8 cellular contexts compared by ENCODE assay signal in genomic region chr17:7306911-7307685, GRCh38. TPM values are rescaled to one million over a fixed set of nuclear protein-coding genes. Genes with fewer than 3 reads are reported as not detected.
A peak's percentile ranks its signal among the peaks of the same experiment; 100 is the strongest.
DNase-seq lines count a peak whose midpoint lies in the region; ATAC-seq and TF ChIP-seq lines count a peak whose summit lies in the region.

EIF5A (plus strand) TSS chr17:7307628; CDS start chr17:7309636, 2,008 bp downstream.

- H3K4me2 ChIP-seq in fibroblast of lung (ENCODE audit: extremely low read depth, insufficient read depth, low read length), result peak within 1 kb of the TSS; percentile 74

- DNase-seq in Daoy (ENCODE audit: low read depth) (peak; percentile 100), GOT3 (lab: John Stamatoyannopoulos, UW) (peak; percentile 98), LoVo (ENCODE audit: low spot score) (peak; percentile 100), RWPE2 (ENCODE audit: low spot score) (peak; percentile 100), fibroblast of lung (ENCODE audit: low read depth in 2 of 2) (peak; percentile 99 to 100)
- peak; percentile 99 for DNase-seq in activated T-helper 2 cell treated with anti-CD3 and anti-CD28 coated beads, Interferon-gamma antibody, Interleukin-2, Interleukin-4, amounts not matched to agents 10 μg/mL and 5 μg/mL and 100 μg/mL, durations not matched to agents 14 hours and 24 hours and 36 hours (ENCODE audit: low spot score)
- peak; percentile 98 to 100 (median 100) for DNase-seq in naive thymus-derived CD8-positive, alpha-beta T cell
- peak; percentile 97 to 100 (median 100) for DNase-seq in stimulated activated naive CD4-positive, alpha-beta T cell (lab: John Stamatoyannopoulos, UW)

- TF ChIP-seq CTCF in RWPE2 (IDR thresholded peaks at IDR 0.05; ENCODE audit: poor library complexity, severe bottlenecking) (no peak), fibroblast of lung (conservative IDR thresholded peaks at IDR 0.05 in 1 of 2, IDR thresholded peaks at IDR 0.05 in 1 of 2; ENCODE audit: low read depth in 1 of 2, low read length in 2 of 2) (no peak)

- peak within 1 kb of the TSS; percentile 91 for H3K9ac ChIP-seq in fibroblast of lung (ENCODE audit: insufficient read depth, low read length)

- POLR2A ChIA-PET in naive thymus-derived CD8-positive, alpha-beta T cell (lab: Charles Lee), result interaction anchor here (0.7 to 14.2 kb wide), 4 partner anchors 8 to 852 kb away, joined by 4 to 168 read pairs (median 10); partner anchors contain the start of genes ACAP1, GPS2 and NEURL4

- H3K36me3 ChIP-seq in RWPE2 (ENCODE audit: low read depth), result peaks cover 37% of the 10 kb centered on the region
- H3K36me3 ChIP-seq in fibroblast of lung (ENCODE audit: control insufficient read depth, insufficient read depth, low read length), result peaks cover 14% of the 10 kb centered on the region

- peak within 1 kb of the TSS; percentile 94 for H3K4me3 Mint-ChIP-seq in activated T-helper 2 cell treated with anti-CD3 and anti-CD28 coated beads, Interferon-gamma antibody, Interleukin-2, Interleukin-4, amounts not matched to agents 10 μg/mL and 5 μg/mL and 100 μg/mL, durations not matched to agents 14 hours and 24 hours and 36 hours (ENCODE audit: low read depth)
- H3K4me3 Mint-ChIP-seq in naive thymus-derived CD8-positive, alpha-beta T cell, result peak within 1 kb of the TSS; percentile 90 to 99 (median 96)

- H2AFZ ChIP-seq in fibroblast of lung (ENCODE audit: low read length), result peak within 1 kb of the TSS; percentile 87

- H3K4me3 ChIP-seq in RWPE2 (ENCODE audit: severe bottlenecking), result peak within 1 kb of the TSS; percentile 93
- H3K4me3 ChIP-seq in fibroblast of lung (replicated peaks in 1 of 4; ENCODE audit: control extremely low read depth in 1 of 4, insufficient read depth in 1 of 4, low read depth in 3 of 4, low read length in 4 of 4), result peak within 1 kb of the TSS; percentile 73 to 98 (median 93)

- H3K79me2 ChIP-seq in fibroblast of lung (ENCODE audit: control insufficient read depth, insufficient read depth, low read length), result peaks cover 41% of the 10 kb centered on the region

- H3K9me3 ChIP-seq in RWPE2 (ENCODE audit: severe bottlenecking) (no peaks in the 10 kb centered on the region), fibroblast of lung (ENCODE audit: control insufficient read depth, insufficient read depth, low read depth, low read length) (no peaks in the 10 kb centered on the region)

- peak within 1 kb of the TSS; percentile 94 for H3K27ac ChIP-seq in RWPE2 (ENCODE audit: poor library complexity, severe bottlenecking)
- H3K27ac ChIP-seq in fibroblast of lung (ENCODE audit: insufficient read depth, low read length), result peak within 1 kb of the TSS; percentile 95

- peaks cover 32% of the 10 kb centered on the region for H3K4me1 Mint-ChIP-seq in activated T-helper 2 cell treated with anti-CD3 and anti-CD28 coated beads, Interferon-gamma antibody, Interleukin-2, Interleukin-4, amounts not matched to agents 10 μg/mL and 5 μg/mL and 100 μg/mL, durations not matched to agents 14 hours and 24 hours and 36 hours (ENCODE audit: low read depth)
- H3K4me1 Mint-ChIP-seq in naive thymus-derived CD8-positive, alpha-beta T cell, result peaks cover 23 to 40% (median 37%) of the 10 kb centered on the region in 4 donors

- no peaks in the 10 kb centered on the region for H3K9me3 Mint-ChIP-seq in activated T-helper 2 cell treated with anti-CD3 and anti-CD28 coated beads, Interferon-gamma antibody, Interleukin-2, Interleukin-4, amounts not matched to agents 10 μg/mL and 5 μg/mL and 100 μg/mL, durations not matched to agents 14 hours and 24 hours and 36 hours
- no peaks in the 10 kb centered on the region for H3K9me3 Mint-ChIP-seq in naive thymus-derived CD8-positive, alpha-beta T cell

- peak within 1 kb of the TSS; percentile 97 for H3K27ac Mint-ChIP-seq in activated T-helper 2 cell treated with anti-CD3 and anti-CD28 coated beads, Interferon-gamma antibody, Interleukin-2, Interleukin-4, amounts not matched to agents 10 μg/mL and 5 μg/mL and 100 μg/mL, durations not matched to agents 14 hours and 24 hours and 36 hours
- peak within 1 kb of the TSS; percentile 96 to 100 (median 99) for H3K27ac Mint-ChIP-seq in naive thymus-derived CD8-positive, alpha-beta T cell

- H3K27me3 ChIP-seq in RWPE2 (ENCODE audit: insufficient read depth, poor library complexity, severe bottlenecking), result no peaks in the 10 kb centered on the region
- no peaks in the 10 kb centered on the region for H3K27me3 ChIP-seq in fibroblast of lung (ENCODE audit: control insufficient read depth, insufficient read depth, low read length)

- H3K36me3 Mint-ChIP-seq in activated T-helper 2 cell treated with anti-CD3 and anti-CD28 coated beads, Interferon-gamma antibody, Interleukin-2, Interleukin-4, amounts not matched to agents 10 μg/mL and 5 μg/mL and 100 μg/mL, durations not matched to agents 14 hours and 24 hours and 36 hours (ENCODE audit: low read depth), result peaks cover 36% of the 10 kb centered on the region
- peaks cover 17 to 36% (median 24%) of the 10 kb centered on the region in 3 donors for H3K36me3 Mint-ChIP-seq in naive thymus-derived CD8-positive, alpha-beta T cell

- H4K20me1 ChIP-seq in fibroblast of lung (ENCODE audit: control insufficient read depth, extremely low read depth, insufficient read depth, low read length), result no peaks in the 10 kb centered on the region

- H3K27me3 Mint-ChIP-seq in activated T-helper 2 cell treated with anti-CD3 and anti-CD28 coated beads, Interferon-gamma antibody, Interleukin-2, Interleukin-4, amounts not matched to agents 10 μg/mL and 5 μg/mL and 100 μg/mL, durations not matched to agents 14 hours and 24 hours and 36 hours (ENCODE audit: low read depth), result peaks cover under 1% of the 10 kb centered on the region
- peaks cover 0 to 4% (median 0%) of the 10 kb centered on the region in 5 donors for H3K27me3 Mint-ChIP-seq in naive thymus-derived CD8-positive, alpha-beta T cell

- H3K4me1 ChIP-seq in RWPE2 (ENCODE audit: insufficient read depth, poor library complexity, severe bottlenecking) (peaks cover 8% of the 10 kb centered on the region), fibroblast of lung (ENCODE audit: control insufficient read depth, extremely low read depth, insufficient read depth, low read length) (no peaks in the 10 kb centered on the region)

- ATAC-seq in RWPE2 (ENCODE audit: low read depth), result peak; percentile 82
- peak; percentile 68 to 70 for ATAC-seq in naive thymus-derived CD8-positive, alpha-beta T cell

- intact Hi-C loops in activated T-helper 2 cell treated with anti-CD3 and anti-CD28 coated beads, Interferon-gamma antibody, Interleukin-2, Interleukin-4, amounts not matched to agents 10 μg/mL and 5 μg/mL and 100 μg/mL, durations not matched to agents 14 hours and 24 hours and 36 hours (cut with micrococcal nuclease), result loop anchor here (1.0 to 5.0 kb wide), 8 partner anchors 13 to 380 kb away; partner anchors contain the start of genes ELP5, FGF11, GABARAP and NEURL4

RNA-seq across cellular contexts. Expression of gene EIF5A, which starts in this region (rescaled TPM):
- 861 and 1,090 TPM in 2 replicates for total RNA-seq in Daoy (2014; rRNA removed; shearing (Covaris generic))
- 1,189 and 1,199 TPM in 2 replicates for total RNA-seq in activated T-helper 2 cell treated with anti-CD3 and anti-CD28 coated beads, Interferon-gamma antibody, Interleukin-2, Interleukin-4, amounts not matched to agents 10 μg/mL and 5 μg/mL and 100 μg/mL, durations not matched to agents 14 hours and 24 hours and 36 hours
- total RNA-seq in fibroblast of lung, result 275 and 347 TPM in 2 replicates
- 752 and 1,278 TPM in 2 replicates for polyA plus RNA-seq in fibroblast of lung
- polyA plus RNA-seq in fibroblast of lung (2012), result 587 and 1,061 TPM in 2 replicates
- 765 and 958 TPM in 2 replicates for polyA minus RNA-seq in fibroblast of lung (ENCODE audit: low replicate concordance)
- total RNA-seq in naive thymus-derived CD8-positive, alpha-beta T cell, result 100 to 1,000 TPM; 308 to 327 TPM
- polyA plus RNA-seq in naive thymus-derived CD8-positive, alpha-beta T cell, result 100 to 1,000 TPM; 209 to 690 (median 643) TPM

Comparison
In these comparisons a context has a peak if more than half of its experiments do, and no peak if none do; other contexts are left out.
1. Peak in every context shown above with its lines: DNase-seq, ATAC-seq, H3K4me3 ChIP-seq and H3K27ac ChIP-seq.